31 cellular contexts compared by ENCODE assay signal in genomic region chr16:364595-365491, GRCh38. TPM values are rescaled to one million over a fixed set of nuclear protein-coding genes. Genes with fewer than 3 reads are reported as not detected.
DNase-seq lines count a peak whose midpoint lies in the region; ATAC-seq, FAIRE-seq and TF ChIP-seq lines count a peak whose summit lies in the region.
"Had no signal": no experiment of that assay in that cellular context is flagged by ENCODE, and none has a peak within 500 bp of the region (broad histone marks: within the 10 kb centered on the region; RNA-seq: fewer than 3 reads in every experiment).

No MANE protein-coding gene starts in this region.

- H3K79me1 ChIP-seq in H1 (ENCODE audit: low read depth, low read length) = no peaks in the 10 kb centered on the region; the same call in 1 of the 2 replicates

- no peak overlapping the region for H3K4me2 ChIP-seq in H1 (ENCODE audit: insufficient read depth in 1 of 2, low read depth in 2 of 2, low read length in 2 of 2)
- H3K4me2 ChIP-seq: A549 had no signal

- no peak overlapping the region for H3K14ac ChIP-seq in H1 (ENCODE audit: insufficient read length)

- H3K27ac ChIP-seq in H1 (ENCODE audit: low read depth, low read length) = no peak overlapping the region
- H3K27ac ChIP-seq: A549, gastrocnemius medialis, lower lobe of right lung, ovary, SJCRH30, upper lobe of right lung, VCaP had no signal

- H3K36me3 Mint-ChIP-seq in activated CD8-positive, alpha-beta memory T cell treated with anti-CD3 and anti-CD28 coated beads, Interleukin-2, amount 10 ng/mL, durations not matched to agents 7 days and 5 days = peaks cover 9% of the 10 kb centered on the region
- no peaks in the 10 kb centered on the region for H3K36me3 Mint-ChIP-seq in natural killer cell treated with Interleukin-12 subunit alpha and Interleukin-12 subunit beta and Interleukin-15 and Interleukin-18, amount 100 ng/mL, for 72 hours
- H3K36me3 Mint-ChIP-seq: activated naive CD4-positive, alpha-beta T cell treated with anti-CD3 and anti-CD28 coated beads, Interleukin-2, amount 50 U/mL, for 72 hours had no signal

- no peak overlapping the region for H2BK120ac ChIP-seq in H1 (replicated peaks; ENCODE audit: low read depth, low read length)

- peaks cover 5 to 20% (median 18%) of the 10 kb centered on the region in 4 experiments; a peak in 5 of 8 replicates for H3K36me3 ChIP-seq in H1 (ENCODE audit: control insufficient read depth in 2 of 4, insufficient read depth in 4 of 4, low read length in 3 of 4)
- H3K36me3 ChIP-seq: ovary had no signal

- peaks cover 0 to 8% of the 10 kb centered on the region in 2 experiments for H4K20me1 ChIP-seq in H1 (replicated peaks in 1 of 2; ENCODE audit: control insufficient read depth in 1 of 2, insufficient read depth in 2 of 2, low read length in 2 of 2)

- TF ChIP-seq POLR2A in H1 (IDR thresholded peaks at IDR 0.05; ENCODE audit: control extremely low read depth in 1 of 2, low read depth in 2 of 2, low read length in 2 of 2) = no peak

- POLR2A ChIA-PET in H1 (lab: Charles Lee; ENCODE audit: partially characterized antibody) = interaction anchor here (0.8 to 2.4 kb wide), 3 partner anchors 9 to 129 kb away, joined by 3 to 5 read pairs (median 5); no protein-coding TSS in a partner anchor

- H3K9me3 Mint-ChIP-seq in activated CD8-positive, alpha-beta memory T cell treated with anti-CD3 and anti-CD28 coated beads, Interleukin-2, amount 10 ng/mL, durations not matched to agents 7 days and 5 days (ENCODE audit: low read depth) = no peaks in the 10 kb centered on the region
- H3K9me3 Mint-ChIP-seq in natural killer cell treated with Interleukin-12 subunit alpha and Interleukin-12 subunit beta and Interleukin-15 and Interleukin-18, amount 100 ng/mL, for 72 hours = no peaks in the 10 kb centered on the region
- H3K9me3 Mint-ChIP-seq: activated naive CD4-positive, alpha-beta T cell treated with anti-CD3 and anti-CD28 coated beads, Interleukin-2, amount 50 U/mL, for 72 hours; CD8-positive, alpha-beta T cell; nephron had no signal

- no peak overlapping the region for H3K4me3 ChIP-seq in H1 (ENCODE audit: extremely low read depth in 1 of 4, insufficient read depth in 2 of 4, low read depth in 3 of 4, low read length in 4 of 4)
- H3K4me3 ChIP-seq: A549, gastrocnemius medialis, lower lobe of right lung, ovary, SJCRH30, upper lobe of right lung had no signal

- no peak overlapping the region for H3K18ac ChIP-seq in H1 (ENCODE audit: extremely low read depth, low read length)

- WGBS in H1 (ENCODE audit: extremely low coverage in 1 of 2, insufficient coverage in 1 of 2, insufficient read length in 1 of 2, insufficient replicate concordance in 2 of 2, low coverage in 1 of 2, low lambda C conversion rate in 2 of 2, missing lambda C conversion rate in 1 of 2), 2 experiments = 91% methylated on average over 18 of the region's 19 CpGs; no CpG with 5 or more reads in 1 of the 2 experiments

- no peak overlapping the region for H2BK12ac ChIP-seq in H1 (ENCODE audit: low read depth, low read length)

- H3K23me2 ChIP-seq in H1 (ENCODE audit: low read depth, low read length) = no peaks in the 10 kb centered on the region; the same call in 1 of the 2 replicates

- TF ChIP-seq EP300 in H1 (IDR thresholded peaks at IDR 0.05; ENCODE audit: borderline replicate concordance in 1 of 2, low read depth in 2 of 2, low read length in 2 of 2) = no peak

- no peak for ATAC-seq in activated CD8-positive, alpha-beta memory T cell treated with anti-CD3 and anti-CD28 coated beads, Interleukin-2, amount 10 ng/mL, durations not matched to agents 7 days and 5 days
- ATAC-seq in GM21717 (IDR thresholded peaks at IDR 0.05; ENCODE audit: unreplicated experiment) = no peak
- ATAC-seq in natural killer cell treated with Interleukin-12 subunit alpha and Interleukin-12 subunit beta and Interleukin-15 and Interleukin-18, amount 100 ng/mL, for 72 hours = no peak
- ATAC-seq: A549; activated naive CD4-positive, alpha-beta T cell treated with anti-CD3 and anti-CD28 coated beads, Interleukin-2, amount 50 U/mL, for 72 hours; CD8-positive, alpha-beta T cell; gastrocnemius medialis; lower lobe of right lung; Panc1; upper lobe of right lung had no signal

- TF ChIP-seq RAD21 in H1 (IDR thresholded peaks at IDR 0.05 in 1 of 2, conservative IDR thresholded peaks at IDR 0.05 in 1 of 2; ENCODE audit: low read depth in 2 of 2, low read length in 2 of 2) = no peak

- H4K91ac ChIP-seq in H1 (replicated peaks; ENCODE audit: insufficient read length, low read length) = no peak overlapping the region

- H3K4me1 Mint-ChIP-seq in activated CD8-positive, alpha-beta memory T cell treated with anti-CD3 and anti-CD28 coated beads, Interleukin-2, amount 10 ng/mL, durations not matched to agents 7 days and 5 days = peaks cover 10% of the 10 kb centered on the region
- peaks cover 6 to 11% of the 10 kb centered on the region in 2 donors for H3K4me1 Mint-ChIP-seq in natural killer cell treated with Interleukin-12 subunit alpha and Interleukin-12 subunit beta and Interleukin-15 and Interleukin-18, amount 100 ng/mL, for 72 hours (ENCODE audit: low read depth in 2 of 2)
- H3K4me1 Mint-ChIP-seq: nephron had no signal

- FAIRE-seq in H1 (lab: Jason Lieb, UNC) = no peak
- FAIRE-seq: A549, GM12891, small intestine had no signal

- H3K4me1 ChIP-seq in H1 (replicated peaks in 1 of 4; ENCODE audit: control insufficient read depth in 3 of 4, insufficient read depth in 4 of 4, low read length in 3 of 4) = peaks cover 0 to 7% (median 5%) of the 10 kb centered on the region in 4 experiments; a peak in 5 of 7 replicates

- peaks cover 5% of the 10 kb centered on the region for H3K27me3 Mint-ChIP-seq in activated CD8-positive, alpha-beta memory T cell treated with anti-CD3 and anti-CD28 coated beads, Interleukin-2, amount 10 ng/mL, durations not matched to agents 7 days and 5 days
- no peaks in the 10 kb centered on the region for H3K27me3 Mint-ChIP-seq in natural killer cell treated with Interleukin-12 subunit alpha and Interleukin-12 subunit beta and Interleukin-15 and Interleukin-18, amount 100 ng/mL, for 72 hours

- CTCF ChIA-PET in activated CD8-positive, alpha-beta memory T cell treated with anti-CD3 and anti-CD28 coated beads, Interleukin-2, amount 10 ng/mL, durations not matched to agents 7 days and 5 days (lab: Charles Lee) = interaction anchor here (1.3 to 1.5 kb wide), 4 partner anchors 10 to 258 kb away, joined by 3 to 5 read pairs (median 3); no protein-coding TSS in a partner anchor
- CTCF ChIA-PET in H1 (lab: Charles Lee; ENCODE audit: partially characterized antibody) = interaction anchor here (0.7 to 1.1 kb wide), 3 partner anchors 21 to 128 kb away, joined by 3 read pairs; no protein-coding TSS in a partner anchor

- no peak overlapping the region for H4K5ac ChIP-seq in H1 (ENCODE audit: insufficient read length, low read depth, low read length)

- peak overlapping the region; percentile 88; the same call in 1 of the 2 replicates for H2AK5ac ChIP-seq in H1 (ENCODE audit: low read depth, low read length)

- TF ChIP-seq CTCF in H1 (IDR thresholded peaks at IDR 0.05; ENCODE audit: control extremely low read depth in 1 of 3, insufficient read depth in 1 of 3, low read depth in 1 of 3, low read length in 3 of 3) = no peak

- H3K9ac ChIP-seq in H1 (replicated peaks in 1 of 4; ENCODE audit: extremely low read depth in 1 of 4, low read depth in 3 of 4, low read length in 3 of 4) = no peak overlapping the region

- H3K79me2 ChIP-seq in H1 (ENCODE audit: control insufficient read depth in 1 of 2, insufficient read depth in 2 of 2, low read length in 2 of 2) = no peaks in the 10 kb centered on the region; a peak in 1 of 4 replicates

- peak; percentile 39 for DNase-seq in activated CD8-positive, alpha-beta memory T cell treated with anti-CD3 and anti-CD28 coated beads, Interleukin-2, amount 10 ng/mL, durations not matched to agents 7 days and 5 days
- DNase-seq in activated CD8-positive, alpha-beta memory T cell treated with anti-CD3 and anti-CD28 coated beads, Interleukin-2, amount 50 U/mL, for 4 hours = no peak
- DNase-seq in OCI-M1 (lab: John Stamatoyannopoulos, UW) = peak; percentile 22
- no peak for DNase-seq in H1 (ENCODE audit: low read depth in 1 of 2, low spot score in 2 of 2)
- no peak for DNase-seq in natural killer cell treated with Interleukin-12 subunit alpha and Interleukin-12 subunit beta and Interleukin-15 and Interleukin-18, amount 100 ng/mL, for 72 hours (ENCODE audit: low spot score)
- DNase-seq in NOMO-1 treated with DMSO at 0.1 percent for 48 hours (lab: John Stamatoyannopoulos, UW; ENCODE audit: unreplicated experiment) = no peak
- DNase-seq in mucosa of gallbladder (ENCODE audit: low spot score) = no peak
- DNase-seq: activated CD4-positive, alpha-beta T cell treated with anti-CD3 and anti-CD28 coated beads for 4 hours; AML-193; CD8-positive, alpha-beta T cell; gastrocnemius medialis; hippocampal formation; lower lobe of right lung; NCI-H1930; NCI-H524 treated with DMSO at 0.1 percent for 48 hours; NK-92 treated with Interleukin-12 subunit alpha and Interleukin-12 subunit beta, amount 100 ng/mL, for 24 hours; ovary; retina; SJCRH30; small intestine; stimulated activated naive CD4-positive, alpha-beta T cell treated with Interleukin-2 at 50 U/mL for 16 hours; SW 1271; T-helper 9 cell; upper lobe of right lung had no signal

- H3K56ac ChIP-seq in H1 (replicated peaks; ENCODE audit: insufficient read length, low read depth, low read length) = no peak overlapping the region

- H3K23ac ChIP-seq in H1 (ENCODE audit: insufficient read length) = no peak overlapping the region

- no peak overlapping the region; the same call in 1 of the 2 replicates for H4K8ac ChIP-seq in H1 (ENCODE audit: extremely low read depth, insufficient read depth, low read length)

- H2BK15ac ChIP-seq in H1 (ENCODE audit: low read length) = no peak overlapping the region

- H2BK5ac ChIP-seq in H1 (ENCODE audit: low read depth, low read length) = 0 out of 2 replicates have a peak overlapping the region, but pooled peaks have one; percentile 63

- no peak overlapping the region for H2AFZ ChIP-seq in H1 (ENCODE audit: low read length)

- no peak overlapping the region for H2BK20ac ChIP-seq in H1 (ENCODE audit: low read length)

- H3K4ac ChIP-seq in H1 (replicated peaks; ENCODE audit: insufficient read length, low read depth, low read length) = no peak overlapping the region

- H3K4me3 Mint-ChIP-seq in activated CD8-positive, alpha-beta memory T cell treated with anti-CD3 and anti-CD28 coated beads, Interleukin-2, amount 10 ng/mL, durations not matched to agents 7 days and 5 days = no peak overlapping the region
- no peak overlapping the region for H3K4me3 Mint-ChIP-seq in natural killer cell treated with Interleukin-12 subunit alpha and Interleukin-12 subunit beta and Interleukin-15 and Interleukin-18, amount 100 ng/mL, for 72 hours
- H3K4me3 Mint-ChIP-seq: CD8-positive, alpha-beta T cell; nephron had no signal

- H3K27me3 ChIP-seq in H1 (replicated peaks in 1 of 4; ENCODE audit: control insufficient read depth in 3 of 4, extremely low read depth in 1 of 4, insufficient read depth in 3 of 4, low read length in 3 of 4) = no peaks in the 10 kb centered on the region
- H3K27me3 ChIP-seq: ovary, SJCRH30 had no signal

- no peak overlapping the region for H3K27ac Mint-ChIP-seq in activated CD8-positive, alpha-beta memory T cell treated with anti-CD3 and anti-CD28 coated beads, Interleukin-2, amount 10 ng/mL, durations not matched to agents 7 days and 5 days
- no peak overlapping the region for H3K27ac Mint-ChIP-seq in natural killer cell treated with Interleukin-12 subunit alpha and Interleukin-12 subunit beta and Interleukin-15 and Interleukin-18, amount 100 ng/mL, for 72 hours
- H3K27ac Mint-ChIP-seq: activated naive CD4-positive, alpha-beta T cell treated with anti-CD3 and anti-CD28 coated beads, Interleukin-2, amount 50 U/mL, for 72 hours; CD8-positive, alpha-beta T cell had no signal

- no peaks in the 10 kb centered on the region for H3K9me3 ChIP-seq in H1 (ENCODE audit: insufficient read depth in 2 of 2, low read depth in 1 of 2, low read length in 1 of 2)
- H3K9me3 ChIP-seq: A549, gastrocnemius medialis, lower lobe of right lung, ovary, SJCRH30, upper lobe of right lung had no signal

RNA-seq across cellular contexts. Expression of gene MRPL28, which starts 5.5 kb away (rescaled TPM):
- total RNA-seq in activated CD8-positive, alpha-beta memory T cell treated with anti-CD3 and anti-CD28 coated beads, Interleukin-2, amount 10 ng/mL, durations not matched to agents 7 days and 5 days = 10 to 100 TPM; 89.0 to 90.7 TPM
- 88.9 and 95.7 TPM in 2 replicates for total RNA-seq in H1 (2021; fragmentation: NEBNext Ultra II Directional; extraction: Animal tissue kit (Norgen Biotek cat#: 25700))
- 188 and 257 TPM in 2 replicates for polyA plus RNA-seq in H1 (2011; rRNA removed)
- 238 TPM for polyA plus RNA-seq in H1 (2011; cell fraction: cytosol; rRNA removed)
- 174 TPM for polyA plus RNA-seq in H1 (2011; cell fraction: nucleus; rRNA removed)
- polyA plus RNA-seq in H1 (2012, experiment 1 of 2) = 80.1 to 165 TPM (median 138 TPM) in 4 replicates
- 134 TPM for polyA plus RNA-seq in H1 (2012, experiment 2 of 2)
- 74.5 TPM for polyA plus RNA-seq in H1 (2013, experiment 1 of 2)
- polyA plus RNA-seq in H1 (2013, experiment 2 of 2) = 74.2 TPM
- 52.8 and 69.8 TPM in 2 replicates for polyA minus RNA-seq in H1 (2011; rRNA and poly(A)+ RNA removed)
- polyA minus RNA-seq in H1 (2011; cell fraction: cytosol; rRNA and poly(A)+ RNA removed) = 45.9 TPM
- polyA minus RNA-seq in H1 (2011; cell fraction: nucleus; rRNA and poly(A)+ RNA removed) = 37.7 TPM
- 10 to 100 TPM; 80.6 to 98.6 TPM for total RNA-seq in natural killer cell treated with Interleukin-12 subunit alpha and Interleukin-12 subunit beta and Interleukin-15 and Interleukin-18, amount 100 ng/mL, for 72 hours
- total RNA-seq in mucosa of gallbladder = 52.9 TPM

RNA-seq across cellular contexts. Expression of gene AXIN1, which starts 12.3 kb away (rescaled TPM):
- total RNA-seq in activated CD8-positive, alpha-beta memory T cell treated with anti-CD3 and anti-CD28 coated beads, Interleukin-2, amount 10 ng/mL, durations not matched to agents 7 days and 5 days = 10 to 100 TPM; 22.3 to 25.7 TPM
- total RNA-seq in H1 (2021; fragmentation: NEBNext Ultra II Directional; extraction: Animal tissue kit (Norgen Biotek cat#: 25700)) = 41.9 and 43.2 TPM in 2 replicates
- 12.5 and 26.7 TPM in 2 replicates for polyA plus RNA-seq in H1 (2011; rRNA removed)
- polyA plus RNA-seq in H1 (2011; cell fraction: cytosol; rRNA removed) = 29.7 TPM
- 30.5 TPM for polyA plus RNA-seq in H1 (2011; cell fraction: nucleus; rRNA removed)
- 21.0 to 35.0 TPM (median 34.0 TPM) in 4 replicates for polyA plus RNA-seq in H1 (2012, experiment 1 of 2)
- polyA plus RNA-seq in H1 (2012, experiment 2 of 2) = 23.6 TPM
- 20.5 TPM for polyA plus RNA-seq in H1 (2013, experiment 1 of 2)
- polyA plus RNA-seq in H1 (2013, experiment 2 of 2) = 21.4 TPM
- 7.3 and 10.3 TPM in 2 replicates for polyA minus RNA-seq in H1 (2011; rRNA and poly(A)+ RNA removed)
- 28.0 TPM for polyA minus RNA-seq in H1 (2011; cell fraction: cytosol; rRNA and poly(A)+ RNA removed)
- polyA minus RNA-seq in H1 (2011; cell fraction: nucleus; rRNA and poly(A)+ RNA removed) = 12.3 TPM
- 10 to 100 TPM; 20.1 to 29.1 TPM for total RNA-seq in natural killer cell treated with Interleukin-12 subunit alpha and Interleukin-12 subunit beta and Interleukin-15 and Interleukin-18, amount 100 ng/mL, for 72 hours
- 29.2 TPM for total RNA-seq in mucosa of gallbladder

RNA-seq across cellular contexts. Expression of gene PGAP6, which starts 16.9 kb away (rescaled TPM):
- 10 to 100 TPM; 46.6 to 50.4 TPM for total RNA-seq in activated CD8-positive, alpha-beta memory T cell treated with anti-CD3 and anti-CD28 coated beads, Interleukin-2, amount 10 ng/mL, durations not matched to agents 7 days and 5 days
- total RNA-seq in H1 (2021; fragmentation: NEBNext Ultra II Directional; extraction: Animal tissue kit (Norgen Biotek cat#: 25700)) = 86.8 and 92.9 TPM in 2 replicates
- polyA plus RNA-seq in H1 (2011; rRNA removed) = 364 and 441 TPM in 2 replicates
- 227 TPM for polyA plus RNA-seq in H1 (2011; cell fraction: cytosol; rRNA removed)
- polyA plus RNA-seq in H1 (2011; cell fraction: nucleus; rRNA removed) = 362 TPM
- 72.3 to 126 TPM (median 121 TPM) in 4 replicates for polyA plus RNA-seq in H1 (2012, experiment 1 of 2)
- polyA plus RNA-seq in H1 (2012, experiment 2 of 2) = 70.7 TPM
- 90.3 TPM for polyA plus RNA-seq in H1 (2013, experiment 1 of 2)
- polyA plus RNA-seq in H1 (2013, experiment 2 of 2) = 94.9 TPM
- 167 and 180 TPM in 2 replicates for polyA minus RNA-seq in H1 (2011; rRNA and poly(A)+ RNA removed)
- polyA minus RNA-seq in H1 (2011; cell fraction: cytosol; rRNA and poly(A)+ RNA removed) = 106 TPM
- 104 TPM for polyA minus RNA-seq in H1 (2011; cell fraction: nucleus; rRNA and poly(A)+ RNA removed)
- total RNA-seq in natural killer cell treated with Interleukin-12 subunit alpha and Interleukin-12 subunit beta and Interleukin-15 and Interleukin-18, amount 100 ng/mL, for 72 hours = 10 to 100 TPM; 39.4 to 46.8 TPM
- 85.7 TPM for total RNA-seq in mucosa of gallbladder

RNA-seq across cellular contexts. Expression of gene NME4, which starts 32.2 kb away (rescaled TPM):
- total RNA-seq in activated CD8-positive, alpha-beta memory T cell treated with anti-CD3 and anti-CD28 coated beads, Interleukin-2, amount 10 ng/mL, durations not matched to agents 7 days and 5 days = 1 to 10 TPM; 6.7 to 7.0 TPM
- 408 and 418 TPM in 2 replicates for total RNA-seq in H1 (2021; fragmentation: NEBNext Ultra II Directional; extraction: Animal tissue kit (Norgen Biotek cat#: 25700))
- polyA plus RNA-seq in H1 (2011; rRNA removed) = 863 and 1,107 TPM in 2 replicates
- 668 TPM for polyA plus RNA-seq in H1 (2011; cell fraction: cytosol; rRNA removed)
- 729 TPM for polyA plus RNA-seq in H1 (2011; cell fraction: nucleus; rRNA removed)
- polyA plus RNA-seq in H1 (2012, experiment 1 of 2) = 330 to 521 TPM (median 486 TPM) in 4 replicates
- 430 TPM for polyA plus RNA-seq in H1 (2012, experiment 2 of 2)
- 339 TPM for polyA plus RNA-seq in H1 (2013, experiment 1 of 2)
- 335 TPM for polyA plus RNA-seq in H1 (2013, experiment 2 of 2)
- 89.1 and 100 TPM in 2 replicates for polyA minus RNA-seq in H1 (2011; rRNA and poly(A)+ RNA removed)
- 116 TPM for polyA minus RNA-seq in H1 (2011; cell fraction: cytosol; rRNA and poly(A)+ RNA removed)
- polyA minus RNA-seq in H1 (2011; cell fraction: nucleus; rRNA and poly(A)+ RNA removed) = 153 TPM
- total RNA-seq in natural killer cell treated with Interleukin-12 subunit alpha and Interleukin-12 subunit beta and Interleukin-15 and Interleukin-18, amount 100 ng/mL, for 72 hours = 1 to 10 TPM; 2.7 to 9.1 TPM
- total RNA-seq in mucosa of gallbladder = 105 TPM

RNA-seq across cellular contexts. Expression of gene DECR2, which starts 36.8 kb away (rescaled TPM):
- total RNA-seq in activated CD8-positive, alpha-beta memory T cell treated with anti-CD3 and anti-CD28 coated beads, Interleukin-2, amount 10 ng/mL, durations not matched to agents 7 days and 5 days = 1 to 10 TPM; 5.9 to 6.3 TPM
- 28.2 and 30.6 TPM in 2 replicates for total RNA-seq in H1 (2021; fragmentation: NEBNext Ultra II Directional; extraction: Animal tissue kit (Norgen Biotek cat#: 25700))
- 39.9 and 58.5 TPM in 2 replicates for polyA plus RNA-seq in H1 (2011; rRNA removed)
- polyA plus RNA-seq in H1 (2011; cell fraction: cytosol; rRNA removed) = 43.2 TPM
- polyA plus RNA-seq in H1 (2011; cell fraction: nucleus; rRNA removed) = 104 TPM
- 23.8 to 34.0 TPM (median 28.4 TPM) in 4 replicates for polyA plus RNA-seq in H1 (2012, experiment 1 of 2)
- 22.3 TPM for polyA plus RNA-seq in H1 (2012, experiment 2 of 2)
- 23.1 TPM for polyA plus RNA-seq in H1 (2013, experiment 1 of 2)
- polyA plus RNA-seq in H1 (2013, experiment 2 of 2) = 20.7 TPM
- polyA minus RNA-seq in H1 (2011; rRNA and poly(A)+ RNA removed) = 6.4 and 7.8 TPM in 2 replicates
- polyA minus RNA-seq in H1 (2011; cell fraction: cytosol; rRNA and poly(A)+ RNA removed) = 17.0 TPM
- 17.9 TPM for polyA minus RNA-seq in H1 (2011; cell fraction: nucleus; rRNA and poly(A)+ RNA removed)
- 10 to 100 TPM in 1 of 2 donors, 1 to 10 TPM in 1; 4.5 to 28.6 TPM for total RNA-seq in natural killer cell treated with Interleukin-12 subunit alpha and Interleukin-12 subunit beta and Interleukin-15 and Interleukin-18, amount 100 ng/mL, for 72 hours
- total RNA-seq in mucosa of gallbladder = 36.8 TPM

Comparison
In these comparisons a context has a peak if more than half of its experiments do, and no peak if none do; other contexts are left out.
1. DNase-seq: peak in activated CD8-positive, alpha-beta memory T cell treated with anti-CD3 and anti-CD28 coated beads, Interleukin-2, amount 10 ng/mL, durations not matched to agents 7 days and 5 days (single experiment) and OCI-M1 (single experiment); none in activated CD8-positive, alpha-beta memory T cell treated with anti-CD3 and anti-CD28 coated beads, Interleukin-2, amount 50 U/mL, for 4 hours (single experiment), H1 (0 of 2), natural killer cell treated with Interleukin-12 subunit alpha and Interleukin-12 subunit beta and Interleukin-15 and Interleukin-18, amount 100 ng/mL, for 72 hours (single experiment), NOMO-1 treated with DMSO at 0.1 percent for 48 hours (single experiment) and mucosa of gallbladder (single experiment).